ENCODE assay signal across 8 cellular contexts in the genomic region with DNA sequence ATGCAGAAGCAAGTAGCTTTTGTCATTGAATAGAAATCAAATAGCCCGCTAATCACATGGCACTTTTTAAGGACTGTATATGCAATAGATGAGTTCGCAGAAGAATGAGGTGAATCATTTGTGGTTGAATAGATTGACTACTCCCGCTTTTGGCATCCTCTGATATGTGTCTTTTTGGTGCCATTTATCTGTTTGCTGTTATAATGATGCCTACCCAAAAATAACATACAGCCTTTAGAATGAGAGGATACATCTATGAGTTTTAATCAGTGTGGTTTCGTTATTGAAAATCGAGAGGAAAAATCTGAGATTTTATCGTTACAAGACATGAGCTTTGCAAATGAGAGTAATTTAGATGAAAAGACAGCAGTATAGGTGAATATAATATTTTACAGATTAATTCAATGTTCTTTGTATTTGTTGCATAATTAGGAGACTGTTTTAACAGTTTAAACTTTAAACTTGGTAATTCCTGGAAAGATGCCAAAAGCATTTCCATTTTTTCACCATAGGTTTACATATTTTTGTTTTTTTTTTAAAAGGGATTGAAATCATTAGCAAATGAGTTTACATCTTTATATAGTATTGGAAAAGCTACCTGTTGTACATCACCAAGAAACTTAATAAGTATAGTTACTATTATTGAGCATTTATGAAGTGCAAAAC.
DNase-seq lines count a peak whose midpoint lies in the region; ATAC-seq lines count a peak whose summit lies in the region.

No MANE protein-coding gene starts in this region.

- no peaks in the 10 kb centered on the region for H3K27me3 ChIP-seq in neuron (ENCODE audit: insufficient read depth, low read length)

- H3K4me3 ChIP-seq in neuron (ENCODE audit: low read length), result peak overlapping the region; percentile 68

- DNase-seq in activated CD4-positive, CD25-positive, alpha-beta regulatory T cell treated with anti-CD3 and anti-CD28 coated beads, Interleukin-2, amount 50 U/mL, for 72 hours, result no peak
- DNase-seq in RKO (ENCODE audit: low spot score), result peak; percentile 89
- DNase-seq in effector memory CD8-positive, alpha-beta T cell, result no peak
- DNase-seq in SHP77 treated with DMSO at 0.1 percent for 48 hours (lab: John Stamatoyannopoulos, UW), result no peak

- H3K27ac Mint-ChIP-seq in effector memory CD8-positive, alpha-beta T cell, result peak overlapping the region; percentile 89 to 90

- peak overlapping the region; percentile 86 to 97 for H3K4me3 Mint-ChIP-seq in effector memory CD8-positive, alpha-beta T cell

- H3K4me1 Mint-ChIP-seq in effector memory CD8-positive, alpha-beta T cell (ENCODE audit: low read depth in 2 of 2), result peaks cover 28 to 53% of the 10 kb centered on the region in 2 donors

- no peaks in the 10 kb centered on the region for H3K36me3 ChIP-seq in neuron (ENCODE audit: insufficient read depth, low read length)

- ATAC-seq in activated CD4-positive, CD25-positive, alpha-beta regulatory T cell treated with anti-CD3 and anti-CD28 coated beads, Interleukin-2, amount 50 U/mL, for 24 hours, result peak; percentile 70 to 71
- ATAC-seq in effector memory CD8-positive, alpha-beta T cell (replicated peaks), result peak; percentile 24
- ATAC-seq in HG02678 (IDR thresholded peaks at IDR 0.05; ENCODE audit: unreplicated experiment), result no peak
- ATAC-seq in GM18868 (IDR thresholded peaks at IDR 0.05; ENCODE audit: unreplicated experiment), result no peak

- H3K4me1 ChIP-seq in neuron (ENCODE audit: insufficient read depth, low read length), result peaks cover 31% of the 10 kb centered on the region

- H3K27me3 Mint-ChIP-seq in effector memory CD8-positive, alpha-beta T cell, result no peaks in the 10 kb centered on the region

- H2AFZ ChIP-seq in neuron (ENCODE audit: low read depth, low read length), result peak overlapping the region; percentile 97

- H3K9me3 ChIP-seq in neuron (ENCODE audit: low read length), result no peaks in the 10 kb centered on the region

- H3K36me3 Mint-ChIP-seq in effector memory CD8-positive, alpha-beta T cell (ENCODE audit: insufficient read depth), result peaks cover 26% of the 10 kb centered on the region

- H3K9me3 Mint-ChIP-seq in effector memory CD8-positive, alpha-beta T cell, result no peaks in the 10 kb centered on the region

Comparison
In these comparisons a context has a peak if more than half of its experiments do, and no peak if none do; other contexts are left out.
1. ATAC-seq: peak in activated CD4-positive, CD25-positive, alpha-beta regulatory T cell treated with anti-CD3 and anti-CD28 coated beads, Interleukin-2, amount 50 U/mL, for 24 hours (2 of 2) and effector memory CD8-positive, alpha-beta T cell (single experiment); none in HG02678 (single experiment) and GM18868 (single experiment).